ENCODE assay signal across 1 cellular context in genomic region chr13:112790735-112791641, GRCh38.
TF ChIP-seq lines count a peak whose summit lies in the region.

No MANE protein-coding gene starts in this region.

TF ChIP-seq in HCT116, 20 proteins besides CTCF, POLR2A, EP300 and RAD21 (continued from another document):
- TF ChIP-seq ZBTB33 (IDR thresholded peaks at IDR 0.05; ENCODE audit: extremely low read depth, insufficient replicate concordance, low read length), result no peak
- TF ChIP-seq EZH2 (IDR thresholded peaks at IDR 0.05), result no peak
- no peak for TF ChIP-seq YY1 (IDR thresholded peaks at IDR 0.05; ENCODE audit: extremely low read depth, insufficient replicate concordance, low read depth, low read length)
- no peak for TF ChIP-seq ELF1 (IDR thresholded peaks at IDR 0.05; ENCODE audit: borderline replicate concordance, low read depth)
- TF ChIP-seq SIN3A (IDR thresholded peaks at IDR 0.05; ENCODE audit: low read depth), result no peak
- no peak for TF ChIP-seq SP1 (IDR thresholded peaks at IDR 0.05; ENCODE audit: low read depth)
- no peak for TF ChIP-seq CBX3 (IDR thresholded peaks at IDR 0.05; ENCODE audit: low read depth)
